Comparison of ENCODE assay signal across 1 cellular context in the genomic region with DNA sequence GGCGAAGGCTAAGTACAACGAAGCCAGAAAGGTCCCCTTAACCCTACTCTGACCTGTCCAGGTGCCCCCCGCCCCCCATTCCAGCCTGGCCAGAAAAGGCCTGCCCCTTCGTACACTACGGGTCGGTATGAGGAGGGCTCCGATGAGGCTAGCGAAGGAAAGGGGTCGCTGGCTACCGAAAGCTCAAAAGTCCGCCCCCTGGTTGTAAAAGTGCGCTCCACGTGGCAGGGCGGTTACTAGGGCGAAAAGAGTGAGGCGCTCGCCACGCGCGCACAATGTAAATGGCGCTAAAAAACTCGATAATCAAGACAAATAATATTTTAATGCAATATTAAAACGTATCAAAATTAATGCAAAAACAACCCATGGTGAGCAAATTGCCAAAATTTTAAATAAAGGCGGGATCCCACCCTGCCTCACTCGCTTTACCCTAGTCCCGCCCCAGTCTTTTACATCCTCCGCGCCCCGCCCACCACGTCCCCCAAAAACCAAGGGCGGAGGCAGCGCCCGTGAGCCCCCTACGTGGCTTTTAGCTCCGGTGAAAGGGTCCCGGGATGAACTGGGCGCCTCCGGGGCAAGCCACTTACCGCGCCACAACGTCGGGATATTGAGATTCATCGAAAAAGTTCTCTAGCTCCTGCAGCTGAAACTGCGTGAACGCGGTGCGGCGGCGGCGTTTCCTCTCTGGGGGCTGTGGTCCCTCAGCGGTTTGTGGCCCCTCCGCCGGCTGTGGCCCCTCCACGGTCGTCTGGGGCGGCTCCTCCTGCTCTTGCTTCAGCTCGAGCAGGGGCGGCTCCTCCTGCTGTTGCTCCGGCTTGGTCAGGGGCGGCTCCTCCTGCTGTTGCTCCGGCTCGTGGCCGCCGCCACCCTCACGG.
TF ChIP-seq lines count a peak whose summit lies in the region.

No MANE protein-coding gene starts in this region.

TF ChIP-seq in H1, 55 proteins besides CTCF, POLR2A, EP300 and RAD21:
- TF ChIP-seq GABPA (IDR thresholded peaks at IDR 0.05; ENCODE audit: borderline replicate concordance, insufficient read depth, low read length) = no peak
- TF ChIP-seq RBBP5 (IDR thresholded peaks at IDR 0.05; ENCODE audit: borderline replicate concordance, low read depth, low read length) = no peak
- no peak for TF ChIP-seq CBX5 (IDR thresholded peaks at IDR 0.05; ENCODE audit: low read depth, low read length)
- no peak for TF ChIP-seq POLR2AphosphoS5 (IDR thresholded peaks at IDR 0.05; ENCODE audit: low read depth, low read length)
- TF ChIP-seq SAP30 (IDR thresholded peaks at IDR 0.05; ENCODE audit: insufficient read depth, insufficient replicate concordance, low read length) = no peak
- TF ChIP-seq SIX5 (IDR thresholded peaks at IDR 0.05; ENCODE audit: low read depth, low read length) = no peak
- no peak for TF ChIP-seq SRF (IDR thresholded peaks at IDR 0.05; ENCODE audit: low read depth, low read length)
- no peak for TF ChIP-seq SP1 (IDR thresholded peaks at IDR 0.05; ENCODE audit: low read depth, low read length)
- TF ChIP-seq POU5F1 (IDR thresholded peaks at IDR 0.05; ENCODE audit: low read depth, low read length) = no peak
- TF ChIP-seq GTF2F1 (IDR thresholded peaks at IDR 0.05; ENCODE audit: borderline replicate concordance, low read depth, low read length) = no peak
- TF ChIP-seq, protein P1, sequence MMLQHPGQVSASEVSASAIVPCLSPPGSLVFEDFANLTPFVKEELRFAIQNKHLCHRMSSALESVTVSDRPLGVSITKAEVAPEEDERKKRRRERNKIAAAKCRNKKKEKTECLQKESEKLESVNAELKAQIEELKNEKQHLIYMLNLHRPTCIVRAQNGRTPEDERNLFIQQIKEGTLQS (IDR thresholded peaks at IDR 0.05; ENCODE audit: insufficient read depth, low read depth, low read length) = no peak
- TF ChIP-seq, protein P2, sequence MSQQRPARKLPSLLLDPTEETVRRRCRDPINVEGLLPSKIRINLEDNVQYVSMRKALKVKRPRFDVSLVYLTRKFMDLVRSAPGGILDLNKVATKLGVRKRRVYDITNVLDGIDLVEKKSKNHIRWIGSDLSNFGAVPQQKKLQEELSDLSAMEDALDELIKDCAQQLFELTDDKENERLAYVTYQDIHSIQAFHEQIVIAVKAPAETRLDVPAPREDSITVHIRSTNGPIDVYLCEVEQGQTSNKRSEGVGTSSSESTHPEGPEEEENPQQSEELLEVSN (IDR thresholded peaks at IDR 0.05) = peak; percentile 64
- TF ChIP-seq, protein P3, sequence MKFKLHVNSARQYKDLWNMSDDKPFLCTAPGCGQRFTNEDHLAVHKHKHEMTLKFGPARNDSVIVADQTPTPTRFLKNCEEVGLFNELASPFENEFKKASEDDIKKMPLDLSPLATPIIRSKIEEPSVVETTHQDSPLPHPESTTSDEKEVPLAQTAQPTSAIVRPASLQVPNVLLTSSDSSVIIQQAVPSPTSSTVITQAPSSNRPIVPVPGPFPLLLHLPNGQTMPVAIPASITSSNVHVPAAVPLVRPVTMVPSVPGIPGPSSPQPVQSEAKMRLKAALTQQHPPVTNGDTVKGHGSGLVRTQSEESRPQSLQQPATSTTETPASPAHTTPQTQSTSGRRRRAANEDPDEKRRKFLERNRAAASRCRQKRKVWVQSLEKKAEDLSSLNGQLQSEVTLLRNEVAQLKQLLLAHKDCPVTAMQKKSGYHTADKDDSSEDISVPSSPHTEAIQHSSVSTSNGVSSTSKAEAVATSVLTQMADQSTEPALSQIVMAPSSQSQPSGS (IDR thresholded peaks at IDR 0.05; ENCODE audit: low read length) = no peak
- no peak for TF ChIP-seq EGR1 (IDR thresholded peaks at IDR 0.05; ENCODE audit: borderline replicate concordance, low read depth, low read length)
- TF ChIP-seq CHD1 (IDR thresholded peaks at IDR 0.05; ENCODE audit: low read depth, low read length) = no peak
- TF ChIP-seq NRF1 (IDR thresholded peaks at IDR 0.05; ENCODE audit: low read depth, low read length) = no peak
- TF ChIP-seq KDM1A (IDR thresholded peaks at IDR 0.05; ENCODE audit: borderline replicate concordance, low read length) = no peak
- no peak for TF ChIP-seq BCL11A (IDR thresholded peaks at IDR 0.05; ENCODE audit: low read depth in 2 of 2, low read length in 2 of 2)
- TF ChIP-seq RXRA (IDR thresholded peaks at IDR 0.05; ENCODE audit: insufficient read depth, low read depth, low read length) = no peak
- no peak for TF ChIP-seq ASH2L (IDR thresholded peaks at IDR 0.05; ENCODE audit: low read length)
- no peak for TF ChIP-seq PHF8 (conservative IDR thresholded peaks at IDR 0.05; ENCODE audit: low read depth, low read length)
- no peak for TF ChIP-seq TEAD4 (IDR thresholded peaks at IDR 0.05; ENCODE audit: low read depth, low read length)
- no peak for TF ChIP-seq FOSL1 (IDR thresholded peaks at IDR 0.05; ENCODE audit: insufficient read depth, low read depth, low read length)
- TF ChIP-seq KDM5A (IDR thresholded peaks at IDR 0.05; ENCODE audit: low read length) = no peak
- no peak for TF ChIP-seq NANOG (IDR thresholded peaks at IDR 0.05; ENCODE audit: insufficient read depth, low read depth, low read length, poor library complexity, severe bottlenecking)
- no peak for TF ChIP-seq BACH1 (IDR thresholded peaks at IDR 0.05; ENCODE audit: low read length)
- TF ChIP-seq HDAC6 (IDR thresholded peaks at IDR 0.05; ENCODE audit: low read depth, low read length) = no peak
- TF ChIP-seq SIRT6 (IDR thresholded peaks at IDR 0.05; ENCODE audit: low read length) = no peak
- no peak for TF ChIP-seq CREB1 (IDR thresholded peaks at IDR 0.05)
- no peak for TF ChIP-seq CEBPB (IDR thresholded peaks at IDR 0.05; ENCODE audit: low read depth, low read length)
- peak; percentile 22 for TF ChIP-seq RNF2 (IDR thresholded peaks at IDR 0.05; ENCODE audit: borderline replicate concordance, low read depth, low read length, missing control alignments, poor library complexity, severe bottlenecking)
- TF ChIP-seq CHD2 (IDR thresholded peaks at IDR 0.05; ENCODE audit: low read length) = no peak
- TF ChIP-seq EZH2 (IDR thresholded peaks at IDR 0.05; ENCODE audit: low read depth, low read length, severe bottlenecking) = peak; percentile 83
- no peak for TF ChIP-seq CTBP2 (IDR thresholded peaks at IDR 0.05; ENCODE audit: borderline replicate concordance, insufficient read depth, insufficient read length, low read length)
- TF ChIP-seq, protein P4, sequence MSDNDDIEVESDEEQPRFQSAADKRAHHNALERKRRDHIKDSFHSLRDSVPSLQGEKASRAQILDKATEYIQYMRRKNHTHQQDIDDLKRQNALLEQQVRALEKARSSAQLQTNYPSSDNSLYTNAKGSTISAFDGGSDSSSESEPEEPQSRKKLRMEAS (IDR thresholded peaks at IDR 0.05) = peak; percentile 70
- TF ChIP-seq SP2 (IDR thresholded peaks at IDR 0.05; ENCODE audit: low read length) = no peak
- peak; percentile 23 for TF ChIP-seq KDM4A (IDR thresholded peaks at IDR 0.05; ENCODE audit: low read depth, low read length, severe bottlenecking)
- no peak for TF ChIP-seq ZNF274 (IDR thresholded peaks at IDR 0.05; ENCODE audit: borderline replicate concordance, extremely low read depth, low read length)
- TF ChIP-seq TCF12 (IDR thresholded peaks at IDR 0.05; ENCODE audit: low read depth, low read length) = no peak
- TF ChIP-seq, protein P5, sequence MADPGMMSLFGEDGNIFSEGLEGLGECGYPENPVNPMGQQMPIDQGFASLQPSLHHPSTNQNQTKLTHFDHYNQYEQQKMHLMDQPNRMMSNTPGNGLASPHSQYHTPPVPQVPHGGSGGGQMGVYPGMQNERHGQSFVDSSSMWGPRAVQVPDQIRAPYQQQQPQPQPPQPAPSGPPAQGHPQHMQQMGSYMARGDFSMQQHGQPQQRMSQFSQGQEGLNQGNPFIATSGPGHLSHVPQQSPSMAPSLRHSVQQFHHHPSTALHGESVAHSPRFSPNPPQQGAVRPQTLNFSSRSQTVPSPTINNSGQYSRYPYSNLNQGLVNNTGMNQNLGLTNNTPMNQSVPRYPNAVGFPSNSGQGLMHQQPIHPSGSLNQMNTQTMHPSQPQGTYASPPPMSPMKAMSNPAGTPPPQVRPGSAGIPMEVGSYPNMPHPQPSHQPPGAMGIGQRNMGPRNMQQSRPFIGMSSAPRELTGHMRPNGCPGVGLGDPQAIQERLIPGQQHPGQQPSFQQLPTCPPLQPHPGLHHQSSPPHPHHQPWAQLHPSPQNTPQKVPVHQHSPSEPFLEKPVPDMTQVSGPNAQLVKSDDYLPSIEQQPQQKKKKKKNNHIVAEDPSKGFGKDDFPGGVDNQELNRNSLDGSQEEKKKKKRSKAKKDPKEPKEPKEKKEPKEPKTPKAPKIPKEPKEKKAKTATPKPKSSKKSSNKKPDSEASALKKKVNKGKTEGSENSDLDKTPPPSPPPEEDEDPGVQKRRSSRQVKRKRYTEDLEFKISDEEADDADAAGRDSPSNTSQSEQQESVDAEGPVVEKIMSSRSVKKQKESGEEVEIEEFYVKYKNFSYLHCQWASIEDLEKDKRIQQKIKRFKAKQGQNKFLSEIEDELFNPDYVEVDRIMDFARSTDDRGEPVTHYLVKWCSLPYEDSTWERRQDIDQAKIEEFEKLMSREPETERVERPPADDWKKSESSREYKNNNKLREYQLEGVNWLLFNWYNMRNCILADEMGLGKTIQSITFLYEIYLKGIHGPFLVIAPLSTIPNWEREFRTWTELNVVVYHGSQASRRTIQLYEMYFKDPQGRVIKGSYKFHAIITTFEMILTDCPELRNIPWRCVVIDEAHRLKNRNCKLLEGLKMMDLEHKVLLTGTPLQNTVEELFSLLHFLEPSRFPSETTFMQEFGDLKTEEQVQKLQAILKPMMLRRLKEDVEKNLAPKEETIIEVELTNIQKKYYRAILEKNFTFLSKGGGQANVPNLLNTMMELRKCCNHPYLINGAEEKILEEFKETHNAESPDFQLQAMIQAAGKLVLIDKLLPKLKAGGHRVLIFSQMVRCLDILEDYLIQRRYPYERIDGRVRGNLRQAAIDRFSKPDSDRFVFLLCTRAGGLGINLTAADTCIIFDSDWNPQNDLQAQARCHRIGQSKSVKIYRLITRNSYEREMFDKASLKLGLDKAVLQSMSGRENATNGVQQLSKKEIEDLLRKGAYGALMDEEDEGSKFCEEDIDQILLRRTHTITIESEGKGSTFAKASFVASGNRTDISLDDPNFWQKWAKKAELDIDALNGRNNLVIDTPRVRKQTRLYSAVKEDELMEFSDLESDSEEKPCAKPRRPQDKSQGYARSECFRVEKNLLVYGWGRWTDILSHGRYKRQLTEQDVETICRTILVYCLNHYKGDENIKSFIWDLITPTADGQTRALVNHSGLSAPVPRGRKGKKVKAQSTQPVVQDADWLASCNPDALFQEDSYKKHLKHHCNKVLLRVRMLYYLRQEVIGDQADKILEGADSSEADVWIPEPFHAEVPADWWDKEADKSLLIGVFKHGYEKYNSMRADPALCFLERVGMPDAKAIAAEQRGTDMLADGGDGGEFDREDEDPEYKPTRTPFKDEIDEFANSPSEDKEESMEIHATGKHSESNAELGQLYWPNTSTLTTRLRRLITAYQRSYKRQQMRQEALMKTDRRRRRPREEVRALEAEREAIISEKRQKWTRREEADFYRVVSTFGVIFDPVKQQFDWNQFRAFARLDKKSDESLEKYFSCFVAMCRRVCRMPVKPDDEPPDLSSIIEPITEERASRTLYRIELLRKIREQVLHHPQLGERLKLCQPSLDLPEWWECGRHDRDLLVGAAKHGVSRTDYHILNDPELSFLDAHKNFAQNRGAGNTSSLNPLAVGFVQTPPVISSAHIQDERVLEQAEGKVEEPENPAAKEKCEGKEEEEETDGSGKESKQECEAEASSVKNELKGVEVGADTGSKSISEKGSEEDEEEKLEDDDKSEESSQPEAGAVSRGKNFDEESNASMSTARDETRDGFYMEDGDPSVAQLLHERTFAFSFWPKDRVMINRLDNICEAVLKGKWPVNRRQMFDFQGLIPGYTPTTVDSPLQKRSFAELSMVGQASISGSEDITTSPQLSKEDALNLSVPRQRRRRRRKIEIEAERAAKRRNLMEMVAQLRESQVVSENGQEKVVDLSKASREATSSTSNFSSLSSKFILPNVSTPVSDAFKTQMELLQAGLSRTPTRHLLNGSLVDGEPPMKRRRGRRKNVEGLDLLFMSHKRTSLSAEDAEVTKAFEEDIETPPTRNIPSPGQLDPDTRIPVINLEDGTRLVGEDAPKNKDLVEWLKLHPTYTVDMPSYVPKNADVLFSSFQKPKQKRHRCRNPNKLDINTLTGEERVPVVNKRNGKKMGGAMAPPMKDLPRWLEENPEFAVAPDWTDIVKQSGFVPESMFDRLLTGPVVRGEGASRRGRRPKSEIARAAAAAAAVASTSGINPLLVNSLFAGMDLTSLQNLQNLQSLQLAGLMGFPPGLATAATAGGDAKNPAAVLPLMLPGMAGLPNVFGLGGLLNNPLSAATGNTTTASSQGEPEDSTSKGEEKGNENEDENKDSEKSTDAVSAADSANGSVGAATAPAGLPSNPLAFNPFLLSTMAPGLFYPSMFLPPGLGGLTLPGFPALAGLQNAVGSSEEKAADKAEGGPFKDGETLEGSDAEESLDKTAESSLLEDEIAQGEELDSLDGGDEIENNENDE (IDR thresholded peaks at IDR 0.05; ENCODE audit: insufficient replicate concordance, low read length) = no peak
- no peak for TF ChIP-seq JUND (IDR thresholded peaks at IDR 0.05; ENCODE audit: low read length)
- no peak for TF ChIP-seq BRCA1 (IDR thresholded peaks at IDR 0.05; ENCODE audit: low read depth, low read length)
- no peak for TF ChIP-seq RFX5 (IDR thresholded peaks at IDR 0.05; ENCODE audit: borderline replicate concordance, low read depth, low read length)
